In genomic region chr3:174439621-174440349, GRCh38 we compare ENCODE assay signal across 8 cellular contexts.
DNase-seq lines count a peak whose midpoint lies in the region; ATAC-seq and TF ChIP-seq lines count a peak whose summit lies in the region.

No MANE protein-coding gene starts in this region.

- DNase-seq in glomerular visceral epithelial cell (ENCODE audit: extremely low spot score) (peak; percentile 79), ovary (peak in 4 of 5 donors; percentile 17 to 32 (median 26)), NCI-H510A (lab: John Stamatoyannopoulos, UW) (no peak)

- peaks cover 0 to 38% (median 9%) of the 10 kb centered on the region in 11 experiments; a peak in 11 of 22 replicates for H3K27me3 ChIP-seq in BLaER1 treated with 17β-estradiol and CSF1 and Interleukin-3, amounts not matched to agents 10 nM and 100 nM
- no peaks in the 10 kb centered on the region for H3K27me3 ChIP-seq in HUES6 (ENCODE audit: control insufficient read depth, insufficient read depth, low read length)
- no peaks in the 10 kb centered on the region for H3K27me3 ChIP-seq in ovary

- H4K20me1 ChIP-seq in BLaER1 treated with 17β-estradiol and CSF1 and Interleukin-3, amounts not matched to agents 10 nM and 100 nM, result peaks cover 0 to 5% (median 0%) of the 10 kb centered on the region in 11 experiments; a peak in 2 of 22 replicates

- TF ChIP-seq POLR2A in ovary (IDR thresholded peaks at IDR 0.05), result no peak

- no peak for TF ChIP-seq EP300 in ovary (IDR thresholded peaks at IDR 0.05)

- H3K4me1 ChIP-seq in BLaER1 treated with 17β-estradiol and CSF1 and Interleukin-3, amounts not matched to agents 10 nM and 100 nM, result peaks cover 18 to 38% (median 24%) of the 10 kb centered on the region in 10 experiments
- H3K4me1 ChIP-seq in HUES6 (ENCODE audit: control insufficient read depth, insufficient read depth, low read length) (peaks cover 28% of the 10 kb centered on the region), ovary (ENCODE audit: insufficient read depth) (peaks cover 5% of the 10 kb centered on the region)

- H3K4me3 ChIP-seq in BLaER1 treated with 17β-estradiol and CSF1 and Interleukin-3, amounts not matched to agents 10 nM and 100 nM, result peak overlapping the region; percentile 74 to 93 (median 82)
- peak overlapping the region; percentile 79 for H3K4me3 ChIP-seq in HUES6 (ENCODE audit: low read depth, low read length)
- peak overlapping the region; percentile 69 for H3K4me3 ChIP-seq in WI38 (ENCODE audit: low read depth, low read length)
- H3K4me3 ChIP-seq in ovary, result peak overlapping the region; percentile 74

- intact Hi-C loops in ovary (cut with DNase I), result loop anchor here in 1 of 4 donors (10.0 kb wide), 1 partner anchor 1045 kb away; the partner anchor contains the start of gene NLGN1

- WGBS in ovary, 3 donors, result 2 to 7% (median 3%) methylated on average over 9 of the region's 9 CpGs

- H3K9me3 ChIP-seq in BLaER1 treated with 17β-estradiol and CSF1 and Interleukin-3, amounts not matched to agents 10 nM and 100 nM (replicated peaks in 1 of 11), result no peaks in the 10 kb centered on the region
- no peaks in the 10 kb centered on the region for H3K9me3 ChIP-seq in HUES6 (ENCODE audit: control insufficient read depth, insufficient read depth, low read depth, low read length)
- H3K9me3 ChIP-seq in ovary, result no peaks in the 10 kb centered on the region

- TF ChIP-seq CTCF in WI38 (IDR thresholded peaks at IDR 0.05; ENCODE audit: low read depth, low read length), result no peak
- no peak for TF ChIP-seq CTCF in ovary (IDR thresholded peaks at IDR 0.05)

- H3K4me2 ChIP-seq in BLaER1 treated with 17β-estradiol and CSF1 and Interleukin-3, amounts not matched to agents 10 nM and 100 nM, result peak overlapping the region; percentile 70 to 96 (median 89)

- ATAC-seq in GM21526 (IDR thresholded peaks at IDR 0.05; ENCODE audit: low FRiP score, unreplicated experiment), result no peak
- no peak for ATAC-seq in GM21360 (IDR thresholded peaks at IDR 0.05; ENCODE audit: unreplicated experiment)

- no peaks in the 10 kb centered on the region for H3K36me3 ChIP-seq in BLaER1 treated with 17β-estradiol and CSF1 and Interleukin-3, amounts not matched to agents 10 nM and 100 nM
- no peaks in the 10 kb centered on the region for H3K36me3 ChIP-seq in HUES6 (ENCODE audit: control insufficient read depth, insufficient read depth, low read length)
- H3K36me3 ChIP-seq in ovary, result no peaks in the 10 kb centered on the region

- H3K27ac ChIP-seq in BLaER1 treated with 17β-estradiol and CSF1 and Interleukin-3, amounts not matched to agents 10 nM and 100 nM, result peak overlapping the region in 9 of 11 experiments; percentile 36 to 94 (median 84); a peak in 14 of 22 replicates
- H3K27ac ChIP-seq in HUES6 (ENCODE audit: low read depth, low read length), result peak overlapping the region; percentile 98; the same call in 1 of the 2 replicates
- H3K27ac ChIP-seq in ovary, result peak overlapping the region; percentile 31 to 100

- H3K9ac ChIP-seq in BLaER1 treated with 17β-estradiol and CSF1 and Interleukin-3, amounts not matched to agents 10 nM and 100 nM, result peak overlapping the region; percentile 15 to 97 (median 88); a peak in 18 of 22 replicates
- H3K9ac ChIP-seq in HUES6 (ENCODE audit: low read length), result peak overlapping the region; percentile 95
